1 cellular context compared by ENCODE assay signal in the genomic region with DNA sequence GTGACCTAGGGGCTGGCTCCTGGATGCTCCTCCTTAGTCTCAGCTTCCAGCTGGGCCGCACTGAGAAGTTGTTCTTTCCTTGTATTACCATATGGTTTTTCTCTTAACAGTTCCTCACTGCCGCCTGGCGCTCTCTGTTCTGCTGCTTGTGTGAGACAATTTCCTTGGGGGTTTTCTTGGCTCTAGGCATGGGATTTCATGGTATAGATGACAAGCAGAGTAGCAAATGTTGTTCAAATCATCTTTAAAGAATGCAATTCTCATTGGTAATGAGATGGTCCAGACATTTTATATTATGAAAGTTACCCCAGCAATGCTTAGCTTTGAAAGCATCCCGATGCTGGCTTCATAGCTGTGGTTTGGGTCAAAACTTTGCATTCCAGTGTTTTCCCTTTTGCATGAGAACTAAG.
TF ChIP-seq lines count a peak whose summit lies in the region.

No MANE protein-coding gene starts in this region.

TF ChIP-seq in HepG2, 621 proteins besides CTCF, POLR2A, EP300 and RAD21:
- TF ChIP-seq, protein P1, sequence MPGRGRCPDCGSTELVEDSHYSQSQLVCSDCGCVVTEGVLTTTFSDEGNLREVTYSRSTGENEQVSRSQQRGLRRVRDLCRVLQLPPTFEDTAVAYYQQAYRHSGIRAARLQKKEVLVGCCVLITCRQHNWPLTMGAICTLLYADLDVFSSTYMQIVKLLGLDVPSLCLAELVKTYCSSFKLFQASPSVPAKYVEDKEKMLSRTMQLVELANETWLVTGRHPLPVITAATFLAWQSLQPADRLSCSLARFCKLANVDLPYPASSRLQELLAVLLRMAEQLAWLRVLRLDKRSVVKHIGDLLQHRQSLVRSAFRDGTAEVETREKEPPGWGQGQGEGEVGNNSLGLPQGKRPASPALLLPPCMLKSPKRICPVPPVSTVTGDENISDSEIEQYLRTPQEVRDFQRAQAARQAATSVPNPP (CRISPR knock-in tag; IDR thresholded peaks at IDR 0.05): no peak
- no peak for TF ChIP-seq SIN3A (IDR thresholded peaks at IDR 0.05; ENCODE audit: borderline replicate concordance, low read depth, low read length)
- TF ChIP-seq, protein P2, sequence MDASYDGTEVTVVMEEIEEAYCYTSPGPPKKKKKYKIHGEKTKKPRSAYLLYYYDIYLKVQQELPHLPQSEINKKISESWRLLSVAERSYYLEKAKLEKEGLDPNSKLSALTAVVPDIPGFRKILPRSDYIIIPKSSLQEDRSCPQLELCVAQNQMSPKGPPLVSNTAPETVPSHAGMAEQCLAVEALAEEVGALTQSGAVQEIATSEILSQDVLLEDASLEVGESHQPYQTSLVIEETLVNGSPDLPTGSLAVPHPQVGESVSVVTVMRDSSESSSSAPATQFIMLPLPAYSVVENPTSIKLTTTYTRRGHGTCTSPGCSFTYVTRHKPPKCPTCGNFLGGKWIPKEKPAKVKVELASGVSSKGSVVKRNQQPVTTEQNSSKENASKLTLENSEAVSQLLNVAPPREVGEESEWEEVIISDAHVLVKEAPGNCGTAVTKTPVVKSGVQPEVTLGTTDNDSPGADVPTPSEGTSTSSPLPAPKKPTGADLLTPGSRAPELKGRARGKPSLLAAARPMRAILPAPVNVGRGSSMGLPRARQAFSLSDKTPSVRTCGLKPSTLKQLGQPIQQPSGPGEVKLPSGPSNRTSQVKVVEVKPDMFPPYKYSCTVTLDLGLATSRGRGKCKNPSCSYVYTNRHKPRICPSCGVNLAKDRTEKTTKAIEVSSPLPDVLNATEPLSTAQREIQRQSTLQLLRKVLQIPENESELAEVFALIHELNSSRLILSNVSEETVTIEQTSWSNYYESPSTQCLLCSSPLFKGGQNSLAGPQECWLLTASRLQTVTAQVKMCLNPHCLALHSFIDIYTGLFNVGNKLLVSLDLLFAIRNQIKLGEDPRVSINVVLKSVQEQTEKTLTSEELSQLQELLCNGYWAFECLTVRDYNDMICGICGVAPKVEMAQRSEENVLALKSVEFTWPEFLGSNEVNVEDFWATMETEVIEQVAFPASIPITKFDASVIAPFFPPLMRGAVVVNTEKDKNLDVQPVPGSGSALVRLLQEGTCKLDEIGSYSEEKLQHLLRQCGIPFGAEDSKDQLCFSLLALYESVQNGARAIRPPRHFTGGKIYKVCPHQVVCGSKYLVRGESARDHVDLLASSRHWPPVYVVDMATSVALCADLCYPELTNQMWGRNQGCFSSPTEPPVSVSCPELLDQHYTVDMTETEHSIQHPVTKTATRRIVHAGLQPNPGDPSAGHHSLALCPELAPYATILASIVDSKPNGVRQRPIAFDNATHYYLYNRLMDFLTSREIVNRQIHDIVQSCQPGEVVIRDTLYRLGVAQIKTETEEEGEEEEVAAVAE (CRISPR knock-in tag; IDR thresholded peaks at IDR 0.05; ENCODE audit: borderline replicate concordance): no peak
- TF ChIP-seq, protein P3, sequence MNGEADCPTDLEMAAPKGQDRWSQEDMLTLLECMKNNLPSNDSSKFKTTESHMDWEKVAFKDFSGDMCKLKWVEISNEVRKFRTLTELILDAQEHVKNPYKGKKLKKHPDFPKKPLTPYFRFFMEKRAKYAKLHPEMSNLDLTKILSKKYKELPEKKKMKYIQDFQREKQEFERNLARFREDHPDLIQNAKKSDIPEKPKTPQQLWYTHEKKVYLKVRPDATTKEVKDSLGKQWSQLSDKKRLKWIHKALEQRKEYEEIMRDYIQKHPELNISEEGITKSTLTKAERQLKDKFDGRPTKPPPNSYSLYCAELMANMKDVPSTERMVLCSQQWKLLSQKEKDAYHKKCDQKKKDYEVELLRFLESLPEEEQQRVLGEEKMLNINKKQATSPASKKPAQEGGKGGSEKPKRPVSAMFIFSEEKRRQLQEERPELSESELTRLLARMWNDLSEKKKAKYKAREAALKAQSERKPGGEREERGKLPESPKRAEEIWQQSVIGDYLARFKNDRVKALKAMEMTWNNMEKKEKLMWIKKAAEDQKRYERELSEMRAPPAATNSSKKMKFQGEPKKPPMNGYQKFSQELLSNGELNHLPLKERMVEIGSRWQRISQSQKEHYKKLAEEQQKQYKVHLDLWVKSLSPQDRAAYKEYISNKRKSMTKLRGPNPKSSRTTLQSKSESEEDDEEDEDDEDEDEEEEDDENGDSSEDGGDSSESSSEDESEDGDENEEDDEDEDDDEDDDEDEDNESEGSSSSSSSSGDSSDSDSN (CRISPR knock-in tag; IDR thresholded peaks at IDR 0.05): no peak
- TF ChIP-seq ZNF530 (CRISPR knock-in tag; IDR thresholded peaks at IDR 0.05; ENCODE audit: low read depth): no peak
